ENCODE assay signal across 25 cellular contexts in genomic region chr2:126860395-126860794, GRCh38. TPM values are rescaled to one million over a fixed set of nuclear protein-coding genes. Genes with fewer than 3 reads are reported as not detected.
A peak's percentile ranks its signal among the peaks of the same experiment; 100 is the strongest.
DNase-seq lines count a peak whose midpoint lies in the region; ATAC-seq, FAIRE-seq and TF ChIP-seq lines count a peak whose summit lies in the region.
"Had no signal": no experiment of that assay in that cellular context is flagged by ENCODE, and none has a peak within 500 bp of the region (broad histone marks: within the 10 kb centered on the region; RNA-seq: fewer than 3 reads in every experiment).

No MANE protein-coding gene starts in this region.

- no peaks in the 10 kb centered on the region for H3K36me3 Mint-ChIP-seq in CD4-positive, alpha-beta T cell (ENCODE audit: low read depth)
- H3K36me3 Mint-ChIP-seq: CD14-positive monocyte, IgD-negative memory B cell had no signal

- H4K20me1 ChIP-seq in HepG2 (ENCODE audit: insufficient read depth, low read length) = no peaks in the 10 kb centered on the region

- in situ Hi-C loops in HepG2 (cut with HindIII; ENCODE audit: extremely low pct_ligation_motif_present, low pct_unique_long_range_greater_than_20kb) = no loop called here

- H3K4me2 ChIP-seq in HepG2 (ENCODE audit: low read depth, low read length) = no peak overlapping the region

- H3K9me3 ChIP-seq in HepG2 (ENCODE audit: low read length) (no peaks in the 10 kb centered on the region), right lobe of liver (no peaks in the 10 kb centered on the region)
- H3K9me3 ChIP-seq in CD4-positive, alpha-beta T cell (ENCODE audit: control insufficient read depth, low read length) = no peaks in the 10 kb centered on the region
- H3K9me3 ChIP-seq: BE2C, HAP-1, Peyer's patch had no signal

- H3K27me3 ChIP-seq in HepG2 (ENCODE audit: control insufficient read depth in 1 of 2, insufficient read depth in 2 of 2, low read length in 2 of 2) (peaks cover 0 to 8% of the 10 kb centered on the region in 2 experiments; a peak in 2 of 5 replicates), right lobe of liver (no peaks in the 10 kb centered on the region)
- H3K27me3 ChIP-seq in CD4-positive, alpha-beta T cell (ENCODE audit: control insufficient read depth, insufficient read depth, low read length) = peaks cover 8% of the 10 kb centered on the region
- H3K27me3 ChIP-seq: BE2C, Peyer's patch had no signal

- BruUV-seq in HepG2 (replicated peaks; lab: Mats Ljungman, UMichigan) = no TSS peak

- TF ChIP-seq RAD21 in HepG2 (CRISPR knock-in tag; IDR thresholded peaks at IDR 0.05) = no peak

- POLR2A ChIA-PET in HepG2 (lab: Yijun Ruan, JAX) = no interaction called here
- POLR2A ChIA-PET in CD4-positive, alpha-beta T cell (lab: Charles Lee) = no interaction called here

- no peak overlapping the region for H3K4me3 Mint-ChIP-seq in CD4-positive, alpha-beta T cell
- H3K4me3 Mint-ChIP-seq: CD14-positive monocyte, IgD-negative memory B cell had no signal

- CTCF ChIA-PET in HepG2 (lab: Yijun Ruan, JAX; ENCODE audit: low intra/inter-chr PET ratio, low total read pairs) = no interaction called here
- CTCF ChIA-PET in CD4-positive, alpha-beta T cell (lab: Charles Lee) = no interaction called here

- peak; percentile 16 for DNase-seq in DMS53 (lab: John Stamatoyannopoulos, UW)
- DNase-seq in DMS53 treated with DMSO at 0.1 percent for 48 hours (lab: John Stamatoyannopoulos, UW; ENCODE audit: unreplicated experiment) = no peak
- DNase-seq in HepG2 (ENCODE audit: low spot score) = no peak
- DNase-seq in right lobe of liver = no peak
- peak; percentile 6 for DNase-seq in left lobe of liver (ENCODE audit: low spot score)
- no peak for DNase-seq in OCI-M2 (lab: John Stamatoyannopoulos, UW; ENCODE audit: unreplicated experiment)
- no peak for DNase-seq in CD4-positive, alpha-beta T cell
- no peak for DNase-seq in COLO829 (ENCODE audit: low spot score)
- DNase-seq: ACHN, BE2C, GOT3, NCI-H1048, NCI-H1417, NCI-H1694, NCI-H2029 treated with DMSO at 0.1 percent for 48 hours, NCI-H526 treated with DMSO at 0.1 percent for 48 hours, Peyer's patch had no signal

- H3K4me1 Mint-ChIP-seq in CD4-positive, alpha-beta T cell (ENCODE audit: low read depth) = no peaks in the 10 kb centered on the region
- H3K4me1 Mint-ChIP-seq: IgD-negative memory B cell had no signal

- intact Hi-C loops in HepG2 (cut with micrococcal nuclease; ENCODE audit: unreplicated experiment) = loop anchor here (10.0 kb wide), 1 partner anchor 184 kb away; no protein-coding TSS in a partner anchor
- intact Hi-C loops in right lobe of liver (cut with DNase I) = no loop called here
- intact Hi-C loops in CD4-positive, alpha-beta T cell (cut with DNase I, micrococcal nuclease) = no loop called here

- peak; percentile 62 for ATAC-seq in HepG2
- ATAC-seq in right lobe of liver = no peak
- no peak for ATAC-seq in left lobe of liver
- no peak for ATAC-seq in CD4-positive, alpha-beta T cell (ENCODE audit: poor library complexity)
- ATAC-seq: SK-N-SH treated with all-trans-retinoic acid at 6 μM for 48 hours had no signal

- no peak overlapping the region for H2AFZ ChIP-seq in HepG2 (ENCODE audit: low read length)

- no peaks in the 10 kb centered on the region for H3K79me2 ChIP-seq in HepG2 (ENCODE audit: insufficient read depth, low read length)

- peaks cover 17% of the 10 kb centered on the region for H3K27me3 Mint-ChIP-seq in CD4-positive, alpha-beta T cell

- H3K4me1 ChIP-seq in HepG2 (ENCODE audit: insufficient read depth, low read length) (no peaks in the 10 kb centered on the region), right lobe of liver (no peaks in the 10 kb centered on the region)
- H3K4me1 ChIP-seq: BE2C, HAP-1, Peyer's patch had no signal

- TF ChIP-seq EP300 in HepG2 (IDR thresholded peaks at IDR 0.05; ENCODE audit: low read depth in 2 of 2, low read length in 2 of 2) (no peak), HepG2 (CRISPR knock-in tag; IDR thresholded peaks at IDR 0.05; ENCODE audit: borderline replicate concordance) (no peak)

- FAIRE-seq in HepG2 (lab: Jason Lieb, UNC) = no peak
- FAIRE-seq: G401.6 had no signal

- H3K27ac ChIP-seq in HepG2 (ENCODE audit: extremely low read length, insufficient read depth, low read length) = no peak overlapping the region
- H3K27ac ChIP-seq in right lobe of liver = no peak overlapping the region
- no peak overlapping the region for H3K27ac ChIP-seq in CD4-positive, alpha-beta T cell (ENCODE audit: low read depth, low read length)
- H3K27ac ChIP-seq: 22Rv1, Peyer's patch had no signal

- no peaks in the 10 kb centered on the region for H3K36me3 ChIP-seq in HepG2 (replicated peaks in 1 of 2; ENCODE audit: control insufficient read depth in 1 of 2, insufficient read depth in 2 of 2, low read length in 2 of 2)
- no peaks in the 10 kb centered on the region for H3K36me3 ChIP-seq in right lobe of liver
- H3K36me3 ChIP-seq: BE2C, HAP-1, Peyer's patch had no signal

- no peak overlapping the region for H3K27ac Mint-ChIP-seq in CD4-positive, alpha-beta T cell
- H3K27ac Mint-ChIP-seq: CD14-positive monocyte, IgD-negative memory B cell had no signal

- no peaks in the 10 kb centered on the region for H3K9me3 Mint-ChIP-seq in CD4-positive, alpha-beta T cell

- TF ChIP-seq CTCF in HepG2 (CRISPR knock-in tag; IDR thresholded peaks at IDR 0.05) (no peak), right lobe of liver (IDR thresholded peaks at IDR 0.05) (no peak)
- no peak for TF ChIP-seq CTCF in CD4-positive, alpha-beta T cell (IDR thresholded peaks at IDR 0.05)

- H3K4me3 ChIP-seq in HepG2 (replicated peaks in 1 of 3; ENCODE audit: insufficient read depth in 1 of 3, low read depth in 2 of 3, low read length in 3 of 3) (no peak overlapping the region), right lobe of liver (no peak overlapping the region)
- H3K4me3 ChIP-seq: HAP-1, Peyer's patch had no signal

- 4% methylated on average over 2 of the region's 2 CpGs for WGBS in HepG2 (ENCODE audit: low lambda C conversion rate)
- 71% methylated on average over 2 of the region's 2 CpGs for WGBS in right lobe of liver (ENCODE audit: insufficient coverage, low coverage, low lambda C conversion rate, missing lambda C conversion rate)

- TF ChIP-seq POLR2A in HepG2 (IDR thresholded peaks at IDR 0.05; ENCODE audit: insufficient read depth in 1 of 2, low read depth in 2 of 2, low read length in 2 of 2) = no peak
- no peak for TF ChIP-seq POLR2A in right lobe of liver (IDR thresholded peaks at IDR 0.05)

- no peak overlapping the region for H3K9ac ChIP-seq in HepG2 (ENCODE audit: insufficient read depth, low read depth, low read length)

TF ChIP-seq in HepG2, 621 proteins besides CTCF, POLR2A, EP300 and RAD21:
- TF ChIP-seq ZBTB21 (CRISPR knock-in tag; IDR thresholded peaks at IDR 0.05) (no peak), NCOR1 (IDR thresholded peaks at IDR 0.05; ENCODE audit: borderline replicate concordance, low read length) (no peak), ZNF263 (CRISPR knock-in tag; IDR thresholded peaks at IDR 0.05) (peak; percentile 50; the same call in 1 of the 2 replicates)

RNA-seq across cellular contexts. Expression of gene TEX51, which starts 38.3 kb away (rescaled TPM):
- not detected in 2 replicates for total RNA-seq in HepG2 (2016; rRNA removed; fragmentation: Illumina TruSeq; extraction: Trizol)
- not detected in 2 replicates for total RNA-seq in HepG2 (2016; cell fraction: cytosol; rRNA removed; fragmentation: Illumina TruSeq; extraction: Trizol; ENCODE audit: low read depth)
- not detected in 2 replicates for total RNA-seq in HepG2 (2016; cell fraction: insoluble cytoplasmic fraction; rRNA removed; fragmentation: Illumina TruSeq; extraction: Trizol)
- not detected in 2 replicates for total RNA-seq in HepG2 (2016; cell fraction: membrane; rRNA removed; fragmentation: Illumina TruSeq; extraction: Trizol)
- not detected in 2 replicates for total RNA-seq in HepG2 (2016; cell fraction: nucleus; rRNA removed; fragmentation: Illumina TruSeq; extraction: Trizol)
- polyA plus RNA-seq in HepG2 (2011; rRNA removed) = not detected in 2 replicates
- polyA plus RNA-seq in HepG2 (2011; cell fraction: cytosol; rRNA removed) = not detected in 2 replicates
- polyA plus RNA-seq in HepG2 (2011; cell fraction: nucleus; rRNA removed) = not detected in 2 replicates
- polyA plus RNA-seq in HepG2 (2012) = not detected in 2 replicates
- polyA plus RNA-seq in HepG2 (2016; cell fraction: cytosol; fragmentation: Illumina TruSeq; extraction: Trizol; ENCODE audit: low read depth) = not detected in 2 replicates
- polyA plus RNA-seq in HepG2 (2016; cell fraction: insoluble cytoplasmic fraction; fragmentation: Illumina TruSeq; extraction: Trizol; ENCODE audit: low read depth) = not detected in 2 replicates
- not detected in 2 replicates for polyA plus RNA-seq in HepG2 (2016; cell fraction: membrane; fragmentation: Illumina TruSeq; extraction: Trizol; ENCODE audit: low read depth)
- not detected in 2 replicates for polyA plus RNA-seq in HepG2 (2016; cell fraction: nucleus; fragmentation: Illumina TruSeq; extraction: Trizol; ENCODE audit: insufficient read depth, low read depth)
- not detected in 2 replicates for polyA minus RNA-seq in HepG2 (2011; rRNA and poly(A)+ RNA removed; ENCODE audit: low replicate concordance)
- polyA minus RNA-seq in HepG2 (2011; cell fraction: cytosol; rRNA and poly(A)+ RNA removed) = not detected in 2 replicates
- polyA minus RNA-seq in HepG2 (2011; cell fraction: nucleus; rRNA and poly(A)+ RNA removed) = not detected in 2 replicates
- total RNA-seq in right lobe of liver = under 1 TPM in 1 of 6 experiments, not detected in 5; 0.66 TPM
- total RNA-seq in left lobe of liver = not detected
- total RNA-seq in CD4-positive, alpha-beta T cell = not detected
- total RNA-seq: NCI-H460, OCI-LY7, Peyer's patch had no signal
- polyA plus RNA-seq: CD14-positive monocyte, IgD-negative memory B cell had no signal

Comparison
In these comparisons a context has a peak if more than half of its experiments do, and no peak if none do; other contexts are left out.
1. DNase-seq: peak in DMS53 (single experiment) and left lobe of liver (single experiment); none in DMS53 treated with DMSO at 0.1 percent for 48 hours (single experiment), HepG2 (single experiment), right lobe of liver (0 of 3), OCI-M2 (single experiment), CD4-positive, alpha-beta T cell (0 of 10) and COLO829 (single experiment).